ENCODE assay signal across 1 cellular context in the genomic region with DNA sequence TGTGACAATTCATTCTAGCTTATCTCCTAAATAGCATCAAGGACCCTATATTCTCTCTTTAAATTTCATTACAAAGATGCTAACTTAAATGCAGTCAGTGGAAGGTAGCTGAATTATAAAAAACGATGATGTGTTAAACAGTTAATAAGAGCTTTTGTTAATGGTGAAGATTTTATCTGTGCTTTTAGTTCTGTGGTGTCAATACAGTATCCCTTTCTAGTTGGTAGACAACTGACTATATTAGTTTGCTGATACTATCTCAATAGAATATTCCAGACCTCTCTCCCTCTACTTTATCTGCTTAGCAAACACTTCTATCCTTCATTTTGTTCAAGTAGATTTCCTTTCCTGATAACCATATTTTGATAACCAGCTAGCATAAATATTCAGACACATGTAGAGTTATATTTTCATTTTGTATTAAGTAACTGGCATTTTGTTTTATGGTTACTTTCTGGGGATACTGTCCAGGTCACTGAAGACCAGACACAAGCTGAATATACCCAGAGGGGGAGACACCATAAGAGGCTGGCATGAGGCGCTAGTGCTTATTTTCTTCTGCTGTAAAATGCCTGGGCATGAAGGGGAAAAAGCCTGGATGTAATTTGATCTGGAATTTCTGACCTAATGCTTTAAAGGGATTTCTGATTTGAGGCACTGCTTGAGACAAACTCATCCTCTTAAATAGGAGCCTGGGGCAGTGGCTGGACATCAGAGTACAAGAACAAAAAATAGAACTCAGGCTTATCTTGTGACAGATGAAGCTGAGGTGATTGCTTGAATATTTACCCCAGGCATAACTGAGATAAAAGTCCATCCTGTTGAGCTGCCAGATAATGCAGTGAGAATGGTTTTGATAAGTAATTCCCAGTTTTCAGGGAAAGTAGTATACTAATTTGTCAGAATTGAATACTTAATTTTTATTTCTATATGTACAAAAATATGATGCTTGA.
TF ChIP-seq lines count a peak whose summit lies in the region.

No MANE protein-coding gene starts in this region.

TF ChIP-seq in HEK293, 187 proteins besides CTCF, POLR2A, EP300 and RAD21 (continued from another document):
- TF ChIP-seq, protein P1, sequence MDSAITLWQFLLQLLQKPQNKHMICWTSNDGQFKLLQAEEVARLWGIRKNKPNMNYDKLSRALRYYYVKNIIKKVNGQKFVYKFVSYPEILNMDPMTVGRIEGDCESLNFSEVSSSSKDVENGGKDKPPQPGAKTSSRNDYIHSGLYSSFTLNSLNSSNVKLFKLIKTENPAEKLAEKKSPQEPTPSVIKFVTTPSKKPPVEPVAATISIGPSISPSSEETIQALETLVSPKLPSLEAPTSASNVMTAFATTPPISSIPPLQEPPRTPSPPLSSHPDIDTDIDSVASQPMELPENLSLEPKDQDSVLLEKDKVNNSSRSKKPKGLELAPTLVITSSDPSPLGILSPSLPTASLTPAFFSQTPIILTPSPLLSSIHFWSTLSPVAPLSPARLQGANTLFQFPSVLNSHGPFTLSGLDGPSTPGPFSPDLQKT (IDR thresholded peaks at IDR 0.05; ENCODE audit: borderline replicate concordance, low read depth, low read length), result no peak
